11 cellular contexts compared by ENCODE assay signal in genomic region chr12:132622437-132623071, GRCh38. TPM values are rescaled to one million over a fixed set of nuclear protein-coding genes. Genes with fewer than 3 reads are reported as not detected.
A peak's percentile ranks its signal among the peaks of the same experiment; 100 is the strongest.
DNase-seq lines count a peak whose midpoint lies in the region; ATAC-seq and TF ChIP-seq lines count a peak whose summit lies in the region.
"Had no signal": no experiment of that assay in that cellular context is flagged by ENCODE, and none has a peak within 500 bp of the region (broad histone marks: within the 10 kb centered on the region; RNA-seq: fewer than 3 reads in every experiment).

No MANE protein-coding gene starts in this region.

- no peak for TF ChIP-seq CTCF in activated CD8-positive, alpha-beta T cell treated with anti-CD3 and anti-CD28 coated beads for 36 hours (IDR thresholded peaks at IDR 0.05)
- TF ChIP-seq CTCF in smooth muscle cell (IDR thresholded peaks at IDR 0.05; ENCODE audit: borderline replicate concordance, insufficient read depth, poor library complexity, severe bottlenecking): no peak
- TF ChIP-seq CTCF in hepatocyte (IDR thresholded peaks at IDR 0.05; ENCODE audit: poor library complexity): no peak

- H3K27me3 Mint-ChIP-seq in activated CD8-positive, alpha-beta T cell treated with anti-CD3 and anti-CD28 coated beads for 36 hours: peaks cover 9% of the 10 kb centered on the region

- WGBS in smooth muscle cell (ENCODE audit: low lambda C conversion rate): 40% methylated on average over 11 of the region's 11 CpGs
- WGBS in hepatocyte (ENCODE audit: low lambda C conversion rate, missing lambda C conversion rate): 72% methylated on average over 11 of the region's 11 CpGs

- no peak overlapping the region for H3K9ac ChIP-seq in smooth muscle cell (ENCODE audit: low read depth)

- peaks cover 3% of the 10 kb centered on the region for H4K20me1 ChIP-seq in smooth muscle cell (ENCODE audit: low read depth)
- no peaks in the 10 kb centered on the region for H4K20me1 ChIP-seq in hepatocyte (ENCODE audit: insufficient read depth, poor library complexity, severe bottlenecking)

- peaks cover 3% of the 10 kb centered on the region for H3K9me3 Mint-ChIP-seq in activated CD8-positive, alpha-beta T cell treated with anti-CD3 and anti-CD28 coated beads for 36 hours

- no peak overlapping the region for H3K4me3 Mint-ChIP-seq in activated CD8-positive, alpha-beta T cell treated with anti-CD3 and anti-CD28 coated beads for 36 hours

- no peak overlapping the region for H3K27ac ChIP-seq in smooth muscle cell (ENCODE audit: low read depth)
- H3K27ac ChIP-seq in hepatocyte: no peak overlapping the region
- H3K27ac ChIP-seq: A549 had no signal

- intact Hi-C loops in activated CD8-positive, alpha-beta T cell treated with anti-CD3 and anti-CD28 coated beads for 36 hours (cut with micrococcal nuclease): no loop called here

- DNase-seq in DMS53 (lab: John Stamatoyannopoulos, UW) (peak; percentile 62), DMS53 treated with DMSO at 0.1 percent for 48 hours (lab: John Stamatoyannopoulos, UW; ENCODE audit: unreplicated experiment) (no peak), hepatic stellate cell (ENCODE audit: low spot score) (peak; percentile 96), smooth muscle cell (lab: John Stamatoyannopoulos, UW; ENCODE audit: unreplicated experiment) (no peak), hepatocyte (ENCODE audit: low spot score) (no peak)
- DNase-seq in activated CD8-positive, alpha-beta T cell treated with anti-CD3 and anti-CD28 coated beads for 36 hours: no peak
- DNase-seq in activated CD8-positive, alpha-beta memory T cell treated with anti-CD3 and anti-CD28 coated beads for 24 hours: no peak

- peaks cover 6% of the 10 kb centered on the region for H3K4me1 Mint-ChIP-seq in activated CD8-positive, alpha-beta T cell treated with anti-CD3 and anti-CD28 coated beads for 36 hours (ENCODE audit: low read depth)

- H3K4me1 ChIP-seq in smooth muscle cell (ENCODE audit: low read depth) (peaks cover 3% of the 10 kb centered on the region), hepatocyte (ENCODE audit: insufficient read depth) (peaks cover 7% of the 10 kb centered on the region)

- no peak overlapping the region for H2AFZ ChIP-seq in smooth muscle cell (ENCODE audit: low read depth)
- H2AFZ ChIP-seq in hepatocyte: no peak overlapping the region

- POLR2A ChIA-PET in activated CD8-positive, alpha-beta T cell treated with anti-CD3 and anti-CD28 coated beads for 36 hours (lab: Charles Lee): interaction anchor here (0.6 to 1.7 kb wide), 5 partner anchors 12 to 440 kb away, joined by 3 to 6 read pairs (median 3); no protein-coding TSS in a partner anchor

- H3K4me2 ChIP-seq in smooth muscle cell: peak overlapping the region; percentile 46
- H3K4me2 ChIP-seq in hepatocyte: no peak overlapping the region
- H3K4me2 ChIP-seq: A549 had no signal

- CTCF ChIA-PET in activated CD8-positive, alpha-beta T cell treated with anti-CD3 and anti-CD28 coated beads for 36 hours (lab: Charles Lee): no interaction called here

- H3K4me3 ChIP-seq in smooth muscle cell (no peak overlapping the region), hepatocyte (no peak overlapping the region)
- H3K4me3 ChIP-seq: A549 had no signal

- H3K9me2 ChIP-seq in hepatocyte (replicated peaks; ENCODE audit: insufficient read depth): no peaks in the 10 kb centered on the region

- no peaks in the 10 kb centered on the region for H3K36me3 ChIP-seq in smooth muscle cell (ENCODE audit: low read depth)
- H3K36me3 ChIP-seq in hepatocyte (replicated peaks; ENCODE audit: insufficient read depth, low read depth): no peaks in the 10 kb centered on the region

- no peak overlapping the region for H3K27ac Mint-ChIP-seq in activated CD8-positive, alpha-beta T cell treated with anti-CD3 and anti-CD28 coated beads for 36 hours

- peaks cover 4% of the 10 kb centered on the region for H3F3A ChIP-seq in smooth muscle cell (ENCODE audit: low read depth)

- H3K36me3 Mint-ChIP-seq in activated CD8-positive, alpha-beta T cell treated with anti-CD3 and anti-CD28 coated beads for 36 hours (ENCODE audit: low read depth): peaks cover 3% of the 10 kb centered on the region

- H3K79me2 ChIP-seq in smooth muscle cell (ENCODE audit: low read depth): no peaks in the 10 kb centered on the region
- H3K79me2 ChIP-seq in hepatocyte: no peaks in the 10 kb centered on the region

- peak; percentile 38 for ATAC-seq in activated CD8-positive, alpha-beta T cell treated with anti-CD3 and anti-CD28 coated beads for 36 hours
- ATAC-seq in GM19452 (IDR thresholded peaks at IDR 0.05; ENCODE audit: unreplicated experiment): no peak

- H3K9me3 ChIP-seq in smooth muscle cell (replicated peaks; ENCODE audit: low read depth): peaks cover 1% of the 10 kb centered on the region
- H3K9me3 ChIP-seq in hepatocyte (ENCODE audit: low read depth): no peaks in the 10 kb centered on the region

- H3K27me3 ChIP-seq in smooth muscle cell (ENCODE audit: low read depth) (peaks cover 28% of the 10 kb centered on the region), hepatocyte (peaks cover 22% of the 10 kb centered on the region)

RNA-seq across cellular contexts. Expression of gene P2RX2, which starts 4.0 kb away (rescaled TPM):
- total RNA-seq in activated CD8-positive, alpha-beta T cell treated with anti-CD3 and anti-CD28 coated beads for 36 hours: not detected
- total RNA-seq in smooth muscle cell (not detected in 2 replicates), hepatocyte (not detected in 2 replicates)
- polyA plus RNA-seq in smooth muscle cell (not detected in 2 replicates), hepatocyte (not detected in 2 replicates)
- total RNA-seq: pulmonary artery endothelial cell had no signal
- polyA plus RNA-seq: A549 had no signal

RNA-seq across cellular contexts. Expression of gene LRCOL1, which starts 12.2 kb away (rescaled TPM):
- total RNA-seq in activated CD8-positive, alpha-beta T cell treated with anti-CD3 and anti-CD28 coated beads for 36 hours: not detected
- not detected in 2 replicates for total RNA-seq in smooth muscle cell
- polyA plus RNA-seq in smooth muscle cell: not detected in 2 replicates
- total RNA-seq in hepatocyte: not detected in 2 replicates
- 0.28 TPM in 1 of 2 replicates, not detected in the other for polyA plus RNA-seq in hepatocyte
- total RNA-seq: H1, pulmonary artery endothelial cell had no signal
- polyA plus RNA-seq: A549, H1 had no signal

Comparison
In these comparisons a context has a peak if more than half of its experiments do, and no peak if none do; other contexts are left out.
1. DNase-seq: peak in DMS53 (single experiment) and hepatic stellate cell (single experiment); none in DMS53 treated with DMSO at 0.1 percent for 48 hours (single experiment), activated CD8-positive, alpha-beta T cell treated with anti-CD3 and anti-CD28 coated beads for 36 hours (single experiment), smooth muscle cell (single experiment), hepatocyte (single experiment) and activated CD8-positive, alpha-beta memory T cell treated with anti-CD3 and anti-CD28 coated beads for 24 hours (single experiment).